ENCODE assay signal across 15 cellular contexts in the genomic region with DNA sequence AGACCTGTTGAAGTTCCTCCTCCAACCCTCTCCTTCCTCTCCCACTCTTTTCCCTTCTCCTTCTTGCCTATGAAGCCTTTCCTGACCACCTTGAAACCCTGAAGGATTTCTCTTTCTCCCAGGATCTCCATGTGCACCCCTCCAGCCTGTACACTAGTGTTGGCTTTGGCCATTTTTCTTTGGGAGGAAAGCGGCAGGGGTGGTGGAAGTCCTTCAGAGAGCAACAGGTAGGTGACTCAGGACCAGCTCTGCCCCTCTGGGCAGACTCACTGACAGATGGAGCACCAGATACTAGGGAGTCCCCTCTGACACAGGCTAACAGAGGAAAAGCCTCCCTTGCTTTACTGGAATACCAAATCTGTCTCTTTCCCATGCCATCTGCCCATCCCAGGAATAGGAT. TPM values are rescaled to one million over a fixed set of nuclear protein-coding genes. Genes with fewer than 3 reads are reported as not detected.
DNase-seq lines count a peak whose midpoint lies in the region; TF ChIP-seq lines count a peak whose summit lies in the region.
"Had no signal": no experiment of that assay in that cellular context is flagged by ENCODE, and none has a peak within 500 bp of the region (broad histone marks: within the 10 kb centered on the region; RNA-seq: fewer than 3 reads in every experiment).

No MANE protein-coding gene starts in this region.

- H3K4me3 ChIP-seq in HEK293 (ENCODE audit: low read depth, low read length) (no peak overlapping the region), OCI-LY3 (ENCODE audit: low read length) (no peak overlapping the region)

- H3K36me3 ChIP-seq in HEK293 (ENCODE audit: control insufficient read depth in 2 of 2, insufficient read depth in 1 of 2, low read length in 2 of 2) (no peaks in the 10 kb centered on the region), OCI-LY3 (replicated peaks; ENCODE audit: low read depth, low read length) (no peaks in the 10 kb centered on the region)

- DNase-seq in DMS53 (lab: John Stamatoyannopoulos, UW) (peak; percentile 42), progenitor cell of endocrine pancreas (ENCODE audit: low spot score, unreplicated experiment) (no peak), GM20000 (ENCODE audit: low spot score) (no peak), HuH-7.5 (ENCODE audit: low spot score) (no peak)
- no peak for DNase-seq in activated T-helper 1 cell treated with anti-CD3 and anti-CD28 coated beads, Interleukin-12 subunit alpha, Interleukin-12 subunit beta, Interleukin-2, Interleukin-4 antibody, amounts not matched to agents 30 ng/mL and 10 ng/mL and 1 ng/mL, durations not matched to agents 14 hours and 24 hours and 36 hours (ENCODE audit: low spot score)
- DNase-seq: Caco-2; CD8-positive, alpha-beta memory T cell; DMS79 treated with DMSO at 0.1 percent for 48 hours; EL; HCEC 1CT; KG1 had no signal

- H3K27ac ChIP-seq in HEK293 (ENCODE audit: extremely low read depth, low read depth, low read length) (no peak overlapping the region), OCI-LY3 (ENCODE audit: low read length) (peak overlapping the region; percentile 97)

- H3K9me3 ChIP-seq in HEK293 (ENCODE audit: control insufficient read depth, insufficient read depth, low read depth, low read length) (no peaks in the 10 kb centered on the region), OCI-LY3 (ENCODE audit: insufficient read depth, low read length) (no peaks in the 10 kb centered on the region)
- H3K9me3 ChIP-seq: Caco-2 had no signal

- H3K27me3 ChIP-seq in OCI-LY3 (ENCODE audit: low read depth, low read length): peaks cover 12% of the 10 kb centered on the region

- H3K9me3 Mint-ChIP-seq in progenitor cell of endocrine pancreas (ENCODE audit: low read depth): no peaks in the 10 kb centered on the region
- H3K9me3 Mint-ChIP-seq in activated T-helper 1 cell treated with anti-CD3 and anti-CD28 coated beads, Interleukin-12 subunit alpha, Interleukin-12 subunit beta, Interleukin-2, Interleukin-4 antibody, amounts not matched to agents 30 ng/mL and 10 ng/mL and 1 ng/mL, durations not matched to agents 14 hours and 24 hours and 36 hours: no peaks in the 10 kb centered on the region
- H3K9me3 Mint-ChIP-seq: CD8-positive, alpha-beta memory T cell; IgD-negative memory B cell had no signal

- POLR2A ChIA-PET in HEK293 (lab: Yijun Ruan, JAX): no interaction called here

- peak overlapping the region; percentile 30; the same call in 1 of the 2 replicates for H3K9ac ChIP-seq in OCI-LY3 (ENCODE audit: low read length)

- TF ChIP-seq CTCF in HEK293 (tag by site-specific recombination; IDR thresholded peaks at IDR 0.05): no peak
- TF ChIP-seq CTCF in OCI-LY3 (IDR thresholded peaks at IDR 0.05; ENCODE audit: low read depth, low read length): no peak
- no peak for TF ChIP-seq CTCF in progenitor cell of endocrine pancreas (IDR thresholded peaks at IDR 0.05; ENCODE audit: unreplicated experiment)
- no peak for TF ChIP-seq CTCF in GM20000 (IDR thresholded peaks at IDR 0.05; ENCODE audit: extremely low read depth, missing control alignments)

- no peak overlapping the region for H2AFZ ChIP-seq in OCI-LY3 (ENCODE audit: low read depth, low read length)

- CTCF ChIA-PET in HEK293 (lab: Yijun Ruan, JAX): interaction anchor here (0.6 to 2.8 kb wide), 4 partner anchors 19 to 1478 kb away, joined by 3 to 18 read pairs (median 4); no protein-coding TSS in a partner anchor

- no peaks in the 10 kb centered on the region for H4K20me1 ChIP-seq in OCI-LY3 (ENCODE audit: insufficient read depth, low read length)

- peak overlapping the region; percentile 79 for H3K4me2 ChIP-seq in OCI-LY3 (ENCODE audit: low read length)

- peaks cover 52% of the 10 kb centered on the region for H3K4me1 Mint-ChIP-seq in progenitor cell of endocrine pancreas (ENCODE audit: low read depth)
- H3K4me1 Mint-ChIP-seq in activated T-helper 1 cell treated with anti-CD3 and anti-CD28 coated beads, Interleukin-12 subunit alpha, Interleukin-12 subunit beta, Interleukin-2, Interleukin-4 antibody, amounts not matched to agents 30 ng/mL and 10 ng/mL and 1 ng/mL, durations not matched to agents 14 hours and 24 hours and 36 hours (ENCODE audit: low read depth): no peaks in the 10 kb centered on the region
- H3K4me1 Mint-ChIP-seq: CD8-positive, alpha-beta memory T cell had no signal

- no peaks in the 10 kb centered on the region for H3K79me2 ChIP-seq in OCI-LY3 (ENCODE audit: low read length)

- H3K27ac Mint-ChIP-seq in progenitor cell of endocrine pancreas: peak overlapping the region; percentile 74
- no peak overlapping the region for H3K27ac Mint-ChIP-seq in activated T-helper 1 cell treated with anti-CD3 and anti-CD28 coated beads, Interleukin-12 subunit alpha, Interleukin-12 subunit beta, Interleukin-2, Interleukin-4 antibody, amounts not matched to agents 30 ng/mL and 10 ng/mL and 1 ng/mL, durations not matched to agents 14 hours and 24 hours and 36 hours
- H3K27ac Mint-ChIP-seq: CD8-positive, alpha-beta memory T cell; IgD-negative memory B cell had no signal

- H3K36me3 Mint-ChIP-seq in progenitor cell of endocrine pancreas (ENCODE audit: insufficient read depth): no peaks in the 10 kb centered on the region
- H3K36me3 Mint-ChIP-seq in activated T-helper 1 cell treated with anti-CD3 and anti-CD28 coated beads, Interleukin-12 subunit alpha, Interleukin-12 subunit beta, Interleukin-2, Interleukin-4 antibody, amounts not matched to agents 30 ng/mL and 10 ng/mL and 1 ng/mL, durations not matched to agents 14 hours and 24 hours and 36 hours (ENCODE audit: low read depth): no peaks in the 10 kb centered on the region
- H3K36me3 Mint-ChIP-seq: CD8-positive, alpha-beta memory T cell had no signal

- intact Hi-C loops in activated T-helper 1 cell treated with anti-CD3 and anti-CD28 coated beads, Interleukin-12 subunit alpha, Interleukin-12 subunit beta, Interleukin-2, Interleukin-4 antibody, amounts not matched to agents 30 ng/mL and 10 ng/mL and 1 ng/mL, durations not matched to agents 14 hours and 24 hours and 36 hours (cut with micrococcal nuclease): no loop called here

- H3K4me1 ChIP-seq in HEK293 (ENCODE audit: control insufficient read depth, insufficient read depth, low read length) (peaks cover 8% of the 10 kb centered on the region), OCI-LY3 (ENCODE audit: low read length) (peaks cover 69% of the 10 kb centered on the region)

- H3K4me3 Mint-ChIP-seq in progenitor cell of endocrine pancreas (ENCODE audit: low read depth): no peak overlapping the region
- H3K4me3 Mint-ChIP-seq in activated T-helper 1 cell treated with anti-CD3 and anti-CD28 coated beads, Interleukin-12 subunit alpha, Interleukin-12 subunit beta, Interleukin-2, Interleukin-4 antibody, amounts not matched to agents 30 ng/mL and 10 ng/mL and 1 ng/mL, durations not matched to agents 14 hours and 24 hours and 36 hours: no peak overlapping the region
- H3K4me3 Mint-ChIP-seq: CD8-positive, alpha-beta memory T cell; IgD-negative memory B cell had no signal

- H3K27me3 Mint-ChIP-seq in progenitor cell of endocrine pancreas: peaks cover 7% of the 10 kb centered on the region
- peaks cover 41% of the 10 kb centered on the region for H3K27me3 Mint-ChIP-seq in activated T-helper 1 cell treated with anti-CD3 and anti-CD28 coated beads, Interleukin-12 subunit alpha, Interleukin-12 subunit beta, Interleukin-2, Interleukin-4 antibody, amounts not matched to agents 30 ng/mL and 10 ng/mL and 1 ng/mL, durations not matched to agents 14 hours and 24 hours and 36 hours (ENCODE audit: insufficient read depth)

TF ChIP-seq in HEK293, 187 proteins besides CTCF, POLR2A, EP300 and RAD21 (continues in another document):
- TF ChIP-seq ZFP69B (tag by site-specific recombination; IDR thresholded peaks at IDR 0.05): no peak
- no peak for TF ChIP-seq ZNF354C (tag by site-specific recombination; IDR thresholded peaks at IDR 0.05; ENCODE audit: borderline replicate concordance, low read depth)
- TF ChIP-seq, protein P1, sequence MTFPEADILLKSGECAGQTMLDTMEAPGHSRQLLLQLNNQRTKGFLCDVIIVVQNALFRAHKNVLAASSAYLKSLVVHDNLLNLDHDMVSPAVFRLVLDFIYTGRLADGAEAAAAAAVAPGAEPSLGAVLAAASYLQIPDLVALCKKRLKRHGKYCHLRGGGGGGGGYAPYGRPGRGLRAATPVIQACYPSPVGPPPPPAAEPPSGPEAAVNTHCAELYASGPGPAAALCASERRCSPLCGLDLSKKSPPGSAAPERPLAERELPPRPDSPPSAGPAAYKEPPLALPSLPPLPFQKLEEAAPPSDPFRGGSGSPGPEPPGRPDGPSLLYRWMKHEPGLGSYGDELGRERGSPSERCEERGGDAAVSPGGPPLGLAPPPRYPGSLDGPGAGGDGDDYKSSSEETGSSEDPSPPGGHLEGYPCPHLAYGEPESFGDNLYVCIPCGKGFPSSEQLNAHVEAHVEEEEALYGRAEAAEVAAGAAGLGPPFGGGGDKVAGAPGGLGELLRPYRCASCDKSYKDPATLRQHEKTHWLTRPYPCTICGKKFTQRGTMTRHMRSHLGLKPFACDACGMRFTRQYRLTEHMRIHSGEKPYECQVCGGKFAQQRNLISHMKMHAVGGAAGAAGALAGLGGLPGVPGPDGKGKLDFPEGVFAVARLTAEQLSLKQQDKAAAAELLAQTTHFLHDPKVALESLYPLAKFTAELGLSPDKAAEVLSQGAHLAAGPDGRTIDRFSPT (tag by site-specific recombination; IDR thresholded peaks at IDR 0.05): no peak
- TF ChIP-seq RBAK (tag by site-specific recombination; IDR thresholded peaks at IDR 0.05): no peak

RNA-seq across cellular contexts. Expression of a gene that starts 4.6 kb away (rescaled TPM):
- 2.9 and 3.2 TPM in 2 replicates for total RNA-seq in progenitor cell of endocrine pancreas
- not detected in 2 replicates for total RNA-seq in activated T-helper 1 cell treated with anti-CD3 and anti-CD28 coated beads, Interleukin-12 subunit alpha, Interleukin-12 subunit beta, Interleukin-2, Interleukin-4 antibody, amounts not matched to agents 30 ng/mL and 10 ng/mL and 1 ng/mL, durations not matched to agents 14 hours and 24 hours and 36 hours
- total RNA-seq: Caco-2; CD8-positive, alpha-beta memory T cell; H4 had no signal
